Comparison of ENCODE assay signal across 23 cellular contexts in the genomic region with DNA sequence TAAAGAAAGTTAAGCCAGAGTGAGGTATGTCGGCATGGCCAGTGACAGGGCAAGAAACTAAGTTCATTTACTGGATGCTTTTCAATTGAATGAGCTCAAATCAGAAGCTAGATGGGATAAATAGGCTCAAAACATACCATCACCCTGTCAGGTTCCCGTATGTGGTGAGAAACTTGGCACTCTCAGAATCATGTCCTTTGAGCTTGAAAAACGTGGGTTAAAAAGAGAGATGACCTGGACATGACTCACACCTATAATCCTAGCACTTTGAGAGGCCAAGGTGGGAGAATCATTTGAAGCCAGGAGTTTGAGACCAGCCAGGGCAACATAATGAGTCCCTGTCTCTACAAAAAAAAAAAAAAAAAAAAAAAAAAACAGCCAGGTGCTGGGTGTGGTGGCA.
DNase-seq lines count a peak whose midpoint lies in the region; ATAC-seq, FAIRE-seq and TF ChIP-seq lines count a peak whose summit lies in the region.
"Had no signal": no experiment of that assay in that cellular context is flagged by ENCODE, and none has a peak within 500 bp of the region (broad histone marks: within the 10 kb centered on the region; RNA-seq: fewer than 3 reads in every experiment).

No MANE protein-coding gene starts in this region.

- H3K18ac ChIP-seq in H1 (ENCODE audit: extremely low read depth, low read length), result no peak overlapping the region

- H3K9ac ChIP-seq in H1 (replicated peaks in 1 of 4; ENCODE audit: extremely low read depth in 1 of 4, low read depth in 3 of 4, low read length in 3 of 4), result no peak overlapping the region

- H3K79me2 ChIP-seq in H1 (ENCODE audit: control insufficient read depth in 1 of 2, insufficient read depth in 2 of 2, low read length in 2 of 2), result no peaks in the 10 kb centered on the region

- H3K14ac ChIP-seq in H1 (ENCODE audit: insufficient read length), result no peak overlapping the region

- H4K8ac ChIP-seq in H1 (ENCODE audit: extremely low read depth, insufficient read depth, low read length), result no peak overlapping the region

- 92% methylated on average over 3 of the region's 3 CpGs; no CpG with 5 or more reads in 1 of the 2 experiments for WGBS in H1 (ENCODE audit: extremely low coverage in 1 of 2, insufficient coverage in 1 of 2, insufficient read length in 1 of 2, insufficient replicate concordance in 2 of 2, low coverage in 1 of 2, low lambda C conversion rate in 2 of 2, missing lambda C conversion rate in 1 of 2), 2 experiments

- no peak for TF ChIP-seq EP300 in H1 (IDR thresholded peaks at IDR 0.05; ENCODE audit: borderline replicate concordance in 1 of 2, low read depth in 2 of 2, low read length in 2 of 2)

- H3K36me3 Mint-ChIP-seq in chondrocyte (ENCODE audit: low read depth), result peaks cover 2% of the 10 kb centered on the region
- H3K36me3 Mint-ChIP-seq: CD4-positive, alpha-beta memory T cell had no signal

- H2BK120ac ChIP-seq in H1 (replicated peaks; ENCODE audit: low read depth, low read length), result no peak overlapping the region

- no peak overlapping the region for H2BK5ac ChIP-seq in H1 (ENCODE audit: low read depth, low read length)

- DNase-seq in H54 (ENCODE audit: insufficient read length, low spot score) (no peak), MG63 (peak; percentile 14), H1 (ENCODE audit: low read depth in 1 of 2, low spot score in 2 of 2) (no peak), GF-D8 (lab: John Stamatoyannopoulos, UW) (no peak), C1 segment of cervical spinal cord (lab: John Stamatoyannopoulos, UW) (no peak), chondrocyte (ENCODE audit: low spot score) (no peak)
- DNase-seq: Caco-2; CD4-positive, alpha-beta memory T cell; DND-41; H7; HFFc6; KG1; NCI-H1417; NCI-H1694 treated with DMSO at 0.1 percent for 48 hours; NCI-H2081 treated with DMSO at 0.1 percent for 48 hours; NCI-H524 treated with DMSO at 0.1 percent for 48 hours; NCI-H82 had no signal

- CTCF ChIA-PET in H1 (lab: Charles Lee; ENCODE audit: partially characterized antibody), result interaction anchor here (1.3 kb wide), 1 partner anchor 116 kb away, joined by 3 read pairs; no protein-coding TSS in a partner anchor

- TF ChIP-seq CTCF in H1 (IDR thresholded peaks at IDR 0.05; ENCODE audit: control extremely low read depth in 1 of 3, insufficient read depth in 1 of 3, low read depth in 1 of 3, low read length in 3 of 3) (no peak), chondrocyte (IDR thresholded peaks at IDR 0.05) (no peak)

- no peak for TF ChIP-seq RAD21 in H1 (IDR thresholded peaks at IDR 0.05 in 1 of 2, conservative IDR thresholded peaks at IDR 0.05 in 1 of 2; ENCODE audit: low read depth in 2 of 2, low read length in 2 of 2)

- no peak overlapping the region for H3K27ac ChIP-seq in H1 (ENCODE audit: low read depth, low read length)
- H3K27ac ChIP-seq: SJSA1 had no signal

- H3K4me3 ChIP-seq in MG63 (no peak overlapping the region), H1 (ENCODE audit: extremely low read depth in 1 of 4, insufficient read depth in 2 of 4, low read depth in 3 of 4, low read length in 4 of 4) (no peak overlapping the region)
- H3K4me3 ChIP-seq: SJSA1 had no signal

- no peak overlapping the region for H3K23ac ChIP-seq in H1 (ENCODE audit: insufficient read length)

- POLR2A ChIA-PET in H1 (lab: Charles Lee; ENCODE audit: partially characterized antibody), result interaction anchor here (1.3 kb wide), 1 partner anchor 9 kb away, joined by 4 read pairs; no protein-coding TSS in a partner anchor

- no peak overlapping the region for H2BK15ac ChIP-seq in H1 (ENCODE audit: low read length)

- no peaks in the 10 kb centered on the region for H3K23me2 ChIP-seq in H1 (ENCODE audit: low read depth, low read length)

- H3K9me3 ChIP-seq in MG63, result no peaks in the 10 kb centered on the region
- peaks cover 0 to 3% of the 10 kb centered on the region in 2 experiments; a peak in 1 of 4 replicates for H3K9me3 ChIP-seq in H1 (ENCODE audit: insufficient read depth in 2 of 2, low read depth in 1 of 2, low read length in 1 of 2)
- H3K9me3 ChIP-seq: Caco-2, SJSA1 had no signal

- H3K79me1 ChIP-seq in H1 (ENCODE audit: low read depth, low read length), result no peaks in the 10 kb centered on the region

- no peak overlapping the region for H3K56ac ChIP-seq in H1 (replicated peaks; ENCODE audit: insufficient read length, low read depth, low read length)

- FAIRE-seq in H54 (lab: Jason Lieb, UNC) (peak; percentile 61), H1 (lab: Jason Lieb, UNC) (no peak)
- FAIRE-seq: G401.6, GM18507, RCC 7860 had no signal

- H3K27me3 ChIP-seq in MG63 (no peaks in the 10 kb centered on the region), H1 (replicated peaks in 1 of 4; ENCODE audit: control insufficient read depth in 3 of 4, extremely low read depth in 1 of 4, insufficient read depth in 3 of 4, low read length in 3 of 4) (no peaks in the 10 kb centered on the region; a peak in 1 of 7 replicates)
- H3K27me3 ChIP-seq: SJSA1 had no signal

- no peak for ATAC-seq in GM19452 (IDR thresholded peaks at IDR 0.05; ENCODE audit: unreplicated experiment)
- ATAC-seq: Right ventricle myocardium inferior had no signal

- H3K4me1 ChIP-seq in H1 (replicated peaks in 1 of 4; ENCODE audit: control insufficient read depth in 3 of 4, insufficient read depth in 4 of 4, low read length in 3 of 4), result peaks cover 0 to 5% (median 3%) of the 10 kb centered on the region in 4 experiments; a peak in 4 of 7 replicates
- H3K4me1 ChIP-seq: Caco-2, SJSA1 had no signal

- H3K36me3 ChIP-seq in MG63 (no peaks in the 10 kb centered on the region), H1 (ENCODE audit: control insufficient read depth in 2 of 4, insufficient read depth in 4 of 4, low read length in 3 of 4) (no peaks in the 10 kb centered on the region)
- H3K36me3 ChIP-seq: SJSA1 had no signal

- peak overlapping the region; percentile 70 for H3K4ac ChIP-seq in H1 (replicated peaks; ENCODE audit: insufficient read length, low read depth, low read length)

- H4K20me1 ChIP-seq in H1 (replicated peaks in 1 of 2; ENCODE audit: control insufficient read depth in 1 of 2, insufficient read depth in 2 of 2, low read length in 2 of 2), result no peaks in the 10 kb centered on the region

- H2BK12ac ChIP-seq in H1 (ENCODE audit: low read depth, low read length), result no peak overlapping the region

- H2AFZ ChIP-seq in H1 (ENCODE audit: low read length), result no peak overlapping the region

- no peak overlapping the region for H3K4me2 ChIP-seq in H1 (ENCODE audit: insufficient read depth in 1 of 2, low read depth in 2 of 2, low read length in 2 of 2)

- no peak overlapping the region for H4K91ac ChIP-seq in H1 (replicated peaks; ENCODE audit: insufficient read length, low read length)

- H3K9me3 Mint-ChIP-seq in chondrocyte (ENCODE audit: low read depth), result no peaks in the 10 kb centered on the region
- H3K9me3 Mint-ChIP-seq: CD4-positive, alpha-beta memory T cell; HFFc6 had no signal

- H3K27ac Mint-ChIP-seq in chondrocyte (ENCODE audit: unreplicated experiment), result no peak overlapping the region
- H3K27ac Mint-ChIP-seq: CD4-positive, alpha-beta memory T cell; HFFc6 had no signal

- no peak overlapping the region for H2AK5ac ChIP-seq in H1 (ENCODE audit: low read depth, low read length)

- H3K4me1 Mint-ChIP-seq in chondrocyte (ENCODE audit: low read depth), result peaks cover 7% of the 10 kb centered on the region
- H3K4me1 Mint-ChIP-seq: CD4-positive, alpha-beta memory T cell had no signal

- H4K5ac ChIP-seq in H1 (ENCODE audit: insufficient read length, low read depth, low read length), result no peak overlapping the region

- TF ChIP-seq POLR2A in H54 (IDR thresholded peaks at IDR 0.05; ENCODE audit: low read depth, low read length), result no peak
- TF ChIP-seq POLR2A in H1 (IDR thresholded peaks at IDR 0.05; ENCODE audit: control extremely low read depth in 1 of 2, low read depth in 2 of 2, low read length in 2 of 2), result no peak

- H3K4me3 Mint-ChIP-seq in chondrocyte (ENCODE audit: unreplicated experiment), result no peak overlapping the region
- H3K4me3 Mint-ChIP-seq: CD4-positive, alpha-beta memory T cell; HFFc6 had no signal

- H2BK20ac ChIP-seq in H1 (ENCODE audit: low read length), result no peak overlapping the region

- H3K27me3 Mint-ChIP-seq in chondrocyte (ENCODE audit: low read depth), result no peaks in the 10 kb centered on the region
- H3K27me3 Mint-ChIP-seq: CD4-positive, alpha-beta memory T cell had no signal

TF ChIP-seq in H1, 55 proteins besides CTCF, POLR2A, EP300 and RAD21:
- TF ChIP-seq SUZ12 (IDR thresholded peaks at IDR 0.05; ENCODE audit: low read length), result no peak
- no peak for TF ChIP-seq CEBPB (IDR thresholded peaks at IDR 0.05; ENCODE audit: low read depth, low read length)
- no peak for TF ChIP-seq CBX8 (IDR thresholded peaks at IDR 0.05; ENCODE audit: borderline replicate concordance, low read depth, low read length)
- TF ChIP-seq GABPA (IDR thresholded peaks at IDR 0.05; ENCODE audit: borderline replicate concordance, insufficient read depth, low read length), result no peak
- no peak for TF ChIP-seq TAF1 (IDR thresholded peaks at IDR 0.05; ENCODE audit: low read depth, low read length)
- TF ChIP-seq SP1 (IDR thresholded peaks at IDR 0.05; ENCODE audit: low read depth, low read length), result no peak
- TF ChIP-seq SIN3A (conservative IDR thresholded peaks at IDR 0.05 in 1 of 2, IDR thresholded peaks at IDR 0.05 in 1 of 2; ENCODE audit: low read depth in 1 of 2, low read length in 2 of 2), result no peak
- no peak for TF ChIP-seq EZH2 (IDR thresholded peaks at IDR 0.05; ENCODE audit: low read depth, low read length, severe bottlenecking)
- TF ChIP-seq RBBP5 (IDR thresholded peaks at IDR 0.05; ENCODE audit: borderline replicate concordance, low read depth, low read length), result no peak
- no peak for TF ChIP-seq EGR1 (IDR thresholded peaks at IDR 0.05; ENCODE audit: borderline replicate concordance, low read depth, low read length)
- no peak for TF ChIP-seq MAFK (IDR thresholded peaks at IDR 0.05; ENCODE audit: low read depth, low read length)
- no peak for TF ChIP-seq NRF1 (IDR thresholded peaks at IDR 0.05; ENCODE audit: low read depth, low read length)
- TF ChIP-seq POLR2AphosphoS5 (IDR thresholded peaks at IDR 0.05; ENCODE audit: low read depth, low read length), result no peak
- no peak for TF ChIP-seq NANOG (IDR thresholded peaks at IDR 0.05; ENCODE audit: insufficient read depth, low read depth, low read length, poor library complexity, severe bottlenecking)
- no peak for TF ChIP-seq CTBP2 (IDR thresholded peaks at IDR 0.05; ENCODE audit: borderline replicate concordance, insufficient read depth, insufficient read length, low read length)
- TF ChIP-seq GTF2F1 (IDR thresholded peaks at IDR 0.05; ENCODE audit: borderline replicate concordance, low read depth, low read length), result no peak
- TF ChIP-seq KDM1A (IDR thresholded peaks at IDR 0.05; ENCODE audit: borderline replicate concordance, low read length), result no peak
- no peak for TF ChIP-seq CREB1 (IDR thresholded peaks at IDR 0.05)
- TF ChIP-seq KDM5A (IDR thresholded peaks at IDR 0.05; ENCODE audit: low read length), result no peak
